8 cellular contexts compared by ENCODE assay signal in genomic region chr1:166289309-166289708, GRCh38.
"Had no signal": no experiment of that assay in that cellular context is flagged by ENCODE, and none has a peak within 500 bp of the region (broad histone marks: within the 10 kb centered on the region; RNA-seq: fewer than 3 reads in every experiment).

No MANE protein-coding gene starts in this region.

- FAIRE-seq: G401.6, GM12878, GM12891, GM12892, GM18507, GM19239 had no signal

- H3K4me3 ChIP-seq: GM12878 had no signal

- DNase-seq: GDM1, GF-D8 had no signal

- ATAC-seq: GM12878 had no signal
